In the genomic region with DNA sequence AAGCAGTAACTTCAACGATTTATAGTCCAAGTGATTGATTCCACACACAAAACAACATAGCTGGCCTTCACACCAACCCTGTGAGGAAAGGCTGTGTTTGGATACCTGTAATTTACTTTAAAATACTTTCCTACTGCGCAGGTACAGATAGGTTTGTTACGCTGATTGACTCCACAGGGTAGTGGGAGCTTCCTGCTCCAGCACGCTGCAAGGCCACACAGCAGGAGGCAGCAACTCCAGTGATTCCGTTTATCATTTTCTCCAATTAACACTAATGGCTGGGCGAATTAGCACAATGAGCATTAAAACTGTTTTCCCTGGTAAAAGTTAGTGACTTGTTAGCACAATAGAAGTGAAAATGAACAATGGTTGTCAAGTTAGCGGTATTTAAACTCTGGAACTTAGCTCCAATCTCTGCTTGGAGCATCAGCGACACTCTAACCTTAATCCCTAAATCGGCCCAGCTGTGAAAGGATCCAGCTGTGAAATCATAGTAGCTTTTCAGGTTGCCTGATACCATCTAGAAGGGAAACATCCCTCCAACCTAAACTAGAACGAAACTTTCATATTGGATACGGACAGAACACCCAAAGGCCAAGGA, we compare ENCODE assay signal across 8 cellular contexts. TPM values are rescaled to one million over a fixed set of nuclear protein-coding genes. Genes with fewer than 3 reads are reported as not detected.
DNase-seq lines count a peak whose midpoint lies in the region; ATAC-seq and TF ChIP-seq lines count a peak whose summit lies in the region.

No MANE protein-coding gene starts in this region.

- H3K4me3 ChIP-seq in BJ (ENCODE audit: low read depth, low read length) (peak overlapping the region; percentile 74), IMR-90 (ENCODE audit: insufficient read depth, low read depth, low read length) (peak overlapping the region; percentile 51), brain microvascular endothelial cell (ENCODE audit: low read depth, low read length) (peak overlapping the region; percentile 82), mesodermal cell (ENCODE audit: extremely low read depth, insufficient read depth, low read length, poor library complexity, severe bottlenecking) (peak overlapping the region; percentile 72)

- WGBS in IMR-90 (ENCODE audit: extremely low coverage in 2 of 2, insufficient read length in 1 of 2), 2 experiments, result no CpG with 5 or more reads among the region's 11 CpGs
- 0 to 9% methylated on average over 4 to 6 of the region's 11 CpGs for WGBS in mesodermal cell (ENCODE audit: insufficient coverage in 2 of 2), 2 experiments

- H2BK120ac ChIP-seq in IMR-90 (ENCODE audit: low read depth, low read length), result no peak overlapping the region

- peak overlapping the region; percentile 68 for H3K14ac ChIP-seq in IMR-90 (replicated peaks; ENCODE audit: low read depth, low read length)

- H3K4ac ChIP-seq in IMR-90 (ENCODE audit: low read depth, low read length), result peak overlapping the region; percentile 10

- intact Hi-C loops in IMR-90 (cut with micrococcal nuclease), result loop anchor here (1.0 kb wide), 1 partner anchor 153 kb away; no protein-coding TSS in a partner anchor

- no peak for TF ChIP-seq POLR2A in IMR-90 (IDR thresholded peaks at IDR 0.05; ENCODE audit: low read depth, low read length)

- H3K27me3 ChIP-seq in BJ (ENCODE audit: control insufficient read depth, insufficient read depth, low read length), result no peaks in the 10 kb centered on the region
- no peaks in the 10 kb centered on the region for H3K27me3 ChIP-seq in IMR-90 (ENCODE audit: control insufficient read depth, insufficient read depth, low read length)
- H3K27me3 ChIP-seq in brain microvascular endothelial cell (replicated peaks), result no peaks in the 10 kb centered on the region

- CTCF ChIA-PET in BJ (lab: Yijun Ruan, JAX), result interaction anchor here (0.7 to 1.3 kb wide), 4 partner anchors 48 to 307 kb away, joined by 3 to 4 read pairs (median 4); no protein-coding TSS in a partner anchor
- CTCF ChIA-PET in IMR-90 (lab: Yijun Ruan, JAX), result interaction anchor here (0.7 to 0.9 kb wide), 2 partner anchors 153 to 851 kb away, joined by 3 to 6 read pairs; no protein-coding TSS in a partner anchor

- H2AK5ac ChIP-seq in IMR-90 (ENCODE audit: low read depth, low read length), result peak overlapping the region; percentile 6; the same call in 1 of the 2 replicates

- POLR2A ChIA-PET in BJ (lab: Charles Lee), result no interaction called here
- POLR2A ChIA-PET in IMR-90 (lab: Charles Lee; ENCODE audit: unreplicated experiment), result interaction anchor here (0.5 to 0.7 kb wide), 2 partner anchors 150 to 445 kb away, joined by 3 read pairs; no protein-coding TSS in a partner anchor

- no peaks in the 10 kb centered on the region for H3K9me3 ChIP-seq in IMR-90 (ENCODE audit: control insufficient read depth, insufficient read depth, low read length)
- no peaks in the 10 kb centered on the region for H3K9me3 ChIP-seq in mesodermal cell (ENCODE audit: control insufficient read depth, low read length)

- H2BK5ac ChIP-seq in IMR-90 (ENCODE audit: low read depth, low read length, poor library complexity, severe bottlenecking), result no peak overlapping the region

- H3K4me1 ChIP-seq in IMR-90 (ENCODE audit: control insufficient read depth, insufficient read depth, low read length) (no peaks in the 10 kb centered on the region), mesodermal cell (ENCODE audit: control insufficient read depth, insufficient read depth, low read length, poor library complexity, severe bottlenecking) (peaks cover 5% of the 10 kb centered on the region)

- peak overlapping the region; percentile 61 for H3K23ac ChIP-seq in IMR-90 (ENCODE audit: low read depth, low read length)

- TF ChIP-seq RAD21 in IMR-90 (IDR thresholded peaks at IDR 0.05; ENCODE audit: low read length), result no peak

- no peak overlapping the region for H2BK15ac ChIP-seq in IMR-90 (ENCODE audit: low read depth, low read length)

- no peak overlapping the region for H2AK9ac ChIP-seq in IMR-90 (replicated peaks; ENCODE audit: low read depth, low read length, poor library complexity)

- no peak overlapping the region for H3K18ac ChIP-seq in IMR-90 (ENCODE audit: low read depth, low read length)

- DNase-seq in BJ (ENCODE audit: low read depth) (no peak), IMR-90 (peak; percentile 16), brain microvascular endothelial cell (no peak), COR-L47 (lab: John Stamatoyannopoulos, UW) (no peak), NCI-H345 (lab: John Stamatoyannopoulos, UW) (no peak), NOMO-1 (lab: John Stamatoyannopoulos, UW; ENCODE audit: unreplicated experiment in 2 of 2) (no peak), superior temporal gyrus (ENCODE audit: extremely low spot score) (no peak)

- dilution Hi-C loops in IMR-90 (cut with HindIII; ENCODE audit: low sequenced_read_pairs, unreplicated experiment), result no loop called here

- H4K8ac ChIP-seq in IMR-90 (ENCODE audit: low read depth in 2 of 2, low read length in 2 of 2), result peak overlapping the region; percentile 12 to 70; a peak in 2 of 4 replicates

- H2BK20ac ChIP-seq in IMR-90 (ENCODE audit: low read depth, low read length), result no peak overlapping the region

- H3K36me3 ChIP-seq in BJ (ENCODE audit: control insufficient read depth, insufficient read depth, low read length) (no peaks in the 10 kb centered on the region), IMR-90 (ENCODE audit: control insufficient read depth, insufficient read depth, low read length) (no peaks in the 10 kb centered on the region; the same call in 1 of the 2 replicates), brain microvascular endothelial cell (replicated peaks) (no peaks in the 10 kb centered on the region), mesodermal cell (ENCODE audit: control insufficient read depth, insufficient read depth, low read length) (peaks cover 24% of the 10 kb centered on the region)

- peak overlapping the region; percentile 99 for H2AFZ ChIP-seq in IMR-90 (replicated peaks; ENCODE audit: low read length, poor library complexity)

- H3K4me2 ChIP-seq in IMR-90 (ENCODE audit: low read depth, low read length), result peak overlapping the region; percentile 90

- TF ChIP-seq CTCF in BJ (IDR thresholded peaks at IDR 0.05; ENCODE audit: insufficient read depth, low read depth, low read length) (peak; percentile 23; the same call in 1 of the 2 replicates), IMR-90 (conservative IDR thresholded peaks at IDR 0.05; ENCODE audit: low read depth, low read length) (no peak), brain microvascular endothelial cell (IDR thresholded peaks at IDR 0.05; ENCODE audit: low read depth, low read length, missing control alignments) (peak; percentile 24)

- in situ Hi-C loops in IMR-90 (cut with MboI; ENCODE audit: low sequenced_read_pairs), result no loop called here
- in situ Hi-C loops in brain microvascular endothelial cell (cut with HindIII; ENCODE audit: low pct_ligation_motif_present, low sequenced_read_pairs), result no loop called here

- H3K56ac ChIP-seq in IMR-90 (ENCODE audit: extremely low read depth, insufficient read depth, low read length), result peak overlapping the region; percentile 53; the same call in 1 of the 2 replicates

- peaks cover 35 to 58% of the 10 kb centered on the region in 2 experiments for H3K79me1 ChIP-seq in IMR-90 (ENCODE audit: low read depth in 1 of 2, low read length in 2 of 2)

- peaks cover 8% of the 10 kb centered on the region; the same call in 1 of the 2 replicates for H3K9me1 ChIP-seq in IMR-90 (ENCODE audit: insufficient read depth, low read length)

- no peaks in the 10 kb centered on the region for H4K20me1 ChIP-seq in IMR-90 (ENCODE audit: insufficient read depth, low read length)

- peak overlapping the region; percentile 56 for H3K9ac ChIP-seq in IMR-90 (ENCODE audit: low read depth, low read length)

- peak overlapping the region; percentile 42 for H3K27ac ChIP-seq in IMR-90 (ENCODE audit: insufficient read depth, low read length)
- H3K27ac ChIP-seq in brain microvascular endothelial cell, result peak overlapping the region; percentile 78
- no peak overlapping the region for H3K27ac ChIP-seq in mesodermal cell (ENCODE audit: low read depth, low read length, severe bottlenecking)

- peak overlapping the region; percentile 6; the same call in 1 of the 2 replicates for H4K91ac ChIP-seq in IMR-90 (ENCODE audit: insufficient read depth, low read depth, low read length)

- peak overlapping the region; percentile 33; the same call in 1 of the 2 replicates for H4K5ac ChIP-seq in IMR-90 (ENCODE audit: low read depth, low read length)

- no peak for ATAC-seq in IMR-90 (ENCODE audit: low read depth)

- BruUV-seq in IMR-90 (replicated peaks; lab: Mats Ljungman, UMichigan), result no TSS peak

TF ChIP-seq in IMR-90, 13 proteins besides CTCF, POLR2A, EP300 and RAD21 (continues in another document):
- TF ChIP-seq, protein P1, sequence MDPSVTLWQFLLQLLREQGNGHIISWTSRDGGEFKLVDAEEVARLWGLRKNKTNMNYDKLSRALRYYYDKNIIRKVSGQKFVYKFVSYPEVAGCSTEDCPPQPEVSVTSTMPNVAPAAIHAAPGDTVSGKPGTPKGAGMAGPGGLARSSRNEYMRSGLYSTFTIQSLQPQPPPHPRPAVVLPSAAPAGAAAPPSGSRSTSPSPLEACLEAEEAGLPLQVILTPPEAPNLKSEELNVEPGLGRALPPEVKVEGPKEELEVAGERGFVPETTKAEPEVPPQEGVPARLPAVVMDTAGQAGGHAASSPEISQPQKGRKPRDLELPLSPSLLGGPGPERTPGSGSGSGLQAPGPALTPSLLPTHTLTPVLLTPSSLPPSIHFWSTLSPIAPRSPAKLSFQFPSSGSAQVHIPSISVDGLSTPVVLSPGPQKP (IDR thresholded peaks at IDR 0.05; ENCODE audit: borderline replicate concordance, low read depth, low read length), result no peak
- TF ChIP-seq CEBPB (IDR thresholded peaks at IDR 0.05; ENCODE audit: low read depth, low read length), result no peak

RNA-seq across cellular contexts. Expression of a gene that starts 0.9 kb away (rescaled TPM):
- polyA plus RNA-seq in BJ (2011; rRNA removed), result 4.1 and 6.0 TPM in 2 replicates
- polyA minus RNA-seq in BJ (2011; rRNA and poly(A)+ RNA removed), result 2.5 and 3.2 TPM in 2 replicates
- 8.1 TPM in 2 replicates for total RNA-seq in IMR-90 (2012; rRNA removed)
- 2.6 and 2.9 TPM in 2 replicates for polyA plus RNA-seq in IMR-90 (2012; rRNA removed)
- 0.64 and 0.77 TPM in 2 replicates for polyA plus RNA-seq in IMR-90 (2012; cell fraction: cytosol; rRNA removed)
- 1.4 and 13.9 TPM in 2 replicates for polyA plus RNA-seq in IMR-90 (2012; cell fraction: nucleus; rRNA removed; ENCODE audit: low replicate concordance)
- polyA plus RNA-seq in mesodermal cell (2013, experiment 1 of 2), result 6.6 TPM
- 4.6 TPM for polyA plus RNA-seq in mesodermal cell (2013, experiment 2 of 2)

RNA-seq across cellular contexts. Expression of a gene that starts 6.2 kb away (rescaled TPM):
- 0.26 TPM in 1 of 2 replicates, not detected in the other for polyA plus RNA-seq in BJ (2011; rRNA removed)
- polyA minus RNA-seq in BJ (2011; rRNA and poly(A)+ RNA removed), result not detected in 2 replicates
- total RNA-seq in IMR-90 (2012; rRNA removed), result not detected in 2 replicates
- not detected in 2 replicates for polyA plus RNA-seq in IMR-90 (2012; rRNA removed)
- 0.17 TPM in 1 of 2 replicates, not detected in the other for polyA plus RNA-seq in IMR-90 (2012; cell fraction: cytosol; rRNA removed)
- polyA plus RNA-seq in IMR-90 (2012; cell fraction: nucleus; rRNA removed; ENCODE audit: low replicate concordance), result not detected in 2 replicates
- polyA plus RNA-seq in mesodermal cell (2013, experiment 1 of 2), result 1.1 TPM
- polyA plus RNA-seq in mesodermal cell (2013, experiment 2 of 2), result 1.0 TPM
